27 cellular contexts compared by ENCODE assay signal in the genomic region with DNA sequence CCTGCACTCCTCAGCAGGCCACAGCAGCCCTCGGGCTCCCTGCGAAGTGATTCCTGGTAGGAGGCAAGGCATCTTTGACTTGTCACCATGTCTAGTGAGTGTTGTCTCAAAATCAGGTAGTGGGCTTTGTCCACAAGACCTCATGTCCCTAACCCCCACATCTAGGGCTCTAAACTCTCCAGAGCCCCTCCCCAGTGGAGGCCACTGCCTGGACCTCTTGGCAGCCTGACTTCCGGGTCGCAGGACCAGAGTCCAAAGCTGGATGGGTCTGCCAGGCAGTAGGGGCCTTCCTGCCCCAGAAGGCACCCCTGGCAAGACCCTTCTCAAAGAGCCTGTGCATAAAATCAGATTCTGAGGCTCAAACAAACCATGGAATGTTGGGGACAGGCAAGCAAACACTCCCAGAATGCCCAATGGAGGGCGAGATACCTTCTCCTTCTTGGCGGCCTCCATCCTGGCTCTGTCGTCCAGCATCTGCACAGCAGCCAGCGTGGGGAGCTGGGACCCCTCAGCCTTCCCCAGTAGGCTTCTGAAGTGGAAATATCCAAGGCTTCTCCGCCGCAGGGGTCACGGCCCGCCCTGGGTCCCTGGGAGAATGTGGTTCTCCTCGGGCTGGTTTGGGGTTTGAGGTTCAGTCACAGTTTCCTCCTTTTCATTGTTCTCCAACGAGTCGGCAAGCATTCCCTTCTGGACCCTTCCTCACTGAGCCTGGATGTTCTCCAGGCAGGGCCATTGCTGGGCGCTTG. TPM values are rescaled to one million over a fixed set of nuclear protein-coding genes. Genes with fewer than 3 reads are reported as not detected.
"Had no signal": no experiment of that assay in that cellular context is flagged by ENCODE, and none has a peak within 500 bp of the region (broad histone marks: within the 10 kb centered on the region; RNA-seq: fewer than 3 reads in every experiment).

No MANE protein-coding gene starts in this region.

- H3K79me2 ChIP-seq: hepatocyte had no signal

- H3K4me1 ChIP-seq: left ventricle myocardium inferior, psoas muscle had no signal

- H3K9me3 ChIP-seq: left ventricle myocardium inferior, psoas muscle, SK-N-SH, thyroid gland had no signal

- H3K4me3 Mint-ChIP-seq: activated naive CD4-positive, alpha-beta T cell treated with anti-CD3 and anti-CD28 coated beads, Interleukin-2, amount 10 ng/mL, durations not matched to agents 7 days and 5 days; activated T-cell treated with anti-CD3 and anti-CD28 coated beads, Interleukin-2, amount 50 U/mL, for 72 hours; dendritic cell treated with granulocyte-macrophage colony-stimulating factor and Interleukin-4, amounts not matched to agents 40 ng/mL and 50 ng/mL, for 4 days; neural crest cell had no signal

- H3K27ac Mint-ChIP-seq: activated naive CD4-positive, alpha-beta T cell treated with anti-CD3 and anti-CD28 coated beads, Interleukin-2, amount 10 ng/mL, durations not matched to agents 7 days and 5 days; activated T-cell treated with anti-CD3 and anti-CD28 coated beads, Interleukin-2, amount 50 U/mL, for 72 hours; dendritic cell treated with granulocyte-macrophage colony-stimulating factor and Interleukin-4, amounts not matched to agents 40 ng/mL and 50 ng/mL, for 4 days had no signal

- H3K9me3 Mint-ChIP-seq: activated naive CD4-positive, alpha-beta T cell treated with anti-CD3 and anti-CD28 coated beads, Interleukin-2, amount 10 ng/mL, durations not matched to agents 7 days and 5 days; activated T-cell treated with anti-CD3 and anti-CD28 coated beads, Interleukin-2, amount 50 U/mL, for 72 hours; dendritic cell treated with granulocyte-macrophage colony-stimulating factor and Interleukin-4, amounts not matched to agents 40 ng/mL and 50 ng/mL, for 4 days; neural crest cell had no signal

- H3K4me1 Mint-ChIP-seq: activated naive CD4-positive, alpha-beta T cell treated with anti-CD3 and anti-CD28 coated beads, Interleukin-2, amount 10 ng/mL, durations not matched to agents 7 days and 5 days; neural crest cell had no signal

- H3K36me3 ChIP-seq: left ventricle myocardium inferior, thyroid gland had no signal

- H3K4me2 ChIP-seq: hepatocyte, SK-N-SH had no signal

- H3K36me3 Mint-ChIP-seq: activated naive CD4-positive, alpha-beta T cell treated with anti-CD3 and anti-CD28 coated beads, Interleukin-2, amount 10 ng/mL, durations not matched to agents 7 days and 5 days had no signal

- H3K9ac ChIP-seq: SK-N-SH had no signal

- H3K9me2 ChIP-seq: SK-N-SH had no signal

- H3K27me3 ChIP-seq: hepatocyte, thyroid gland had no signal

- H2AFZ ChIP-seq: hepatocyte had no signal

- H3K4me3 ChIP-seq: hepatocyte, left ventricle myocardium inferior, psoas muscle, thyroid gland had no signal

- DNase-seq: activated CD4-positive, alpha-beta T cell treated with anti-CD3 and anti-CD28 coated beads for 1 hour; activated effector memory CD4-positive, alpha-beta T cell treated with Interleukin-2 at 50 U/mL for 16 hours; activated naive CD4-positive, alpha-beta T cell treated with anti-CD3 and anti-CD28 coated beads, Interleukin-2, amount 10 ng/mL, durations not matched to agents 7 days and 5 days; activated T-cell treated with anti-CD3 and anti-CD28 coated beads, Interleukin-2, amount 50 U/mL, for 72 hours; effector CD8-positive, alpha-beta T cell; foreskin melanocyte; kidney glomerular epithelial cell; left ventricle myocardium inferior; mammary epithelial cell; psoas muscle; SK-N-SH; stimulated activated CD4-positive, alpha-beta T cell treated with anti-CD3 and anti-CD28 coated beads, Interleukin-12 subunit alpha, Interleukin-12 subunit beta, amount 100 ng/mL, for 4 hours; stimulated activated CD4-positive, alpha-beta T cell treated with anti-CD3 and anti-CD28 coated beads, Interleukin-4, amount 100 ng/mL, for 4 hours; stimulated activated naive CD8-positive, alpha-beta T cell treated with anti-CD3 and anti-CD28 coated beads, Interleukin-15, Interleukin-2, amounts not matched to agents 100 U/mL and 50 U/mL, for 24 hours had no signal

- ATAC-seq: activated T-cell treated with anti-CD3 and anti-CD28 coated beads, Interleukin-2, amount 50 U/mL, for 72 hours; esophagus mucosa; psoas muscle; stimulated activated naive CD8-positive, alpha-beta T cell treated with anti-CD3 and anti-CD28 coated beads, Interleukin-15, Interleukin-2, amounts not matched to agents 100 U/mL and 50 U/mL, for 24 hours had no signal

- H3K27ac ChIP-seq: hepatocyte, left ventricle myocardium inferior, psoas muscle, thyroid gland, VCaP had no signal

RNA-seq across cellular contexts. Expression of gene GCK, which starts 0.6 kb away (rescaled TPM):
- total RNA-seq: esophagus mucosa, mammary epithelial cell, osteoblast, psoas muscle had no signal
- polyA plus RNA-seq: mammary epithelial cell had no signal

RNA-seq across cellular contexts. Expression of gene MYL7, which starts 47.5 kb away (rescaled TPM):
- total RNA-seq: activated CD8-positive, alpha-beta memory T cell treated with anti-CD3 and anti-CD28 coated beads for 36 hours; activated T-cell treated with anti-CD3 and anti-CD28 coated beads, Interleukin-2, amount 50 U/mL, for 72 hours; chondrocyte; endothelial cell of umbilical vein; esophagus mucosa; myocyte; neural crest cell; osteoblast; subcutaneous adipose tissue; T-helper 2 cell treated with Interferon-gamma antibody and Interleukin-4, amounts not matched to agents 100 ng/mL and 5 ng/mL, for 36 hours; thyroid gland had no signal
- polyA plus RNA-seq: endothelial cell of umbilical vein, SK-N-SH had no signal
